ENCODE assay signal across 8 cellular contexts in genomic region chr1:62144238-62144831, GRCh38. TPM values are rescaled to one million over a fixed set of nuclear protein-coding genes. Genes with fewer than 3 reads are reported as not detected.
A peak's percentile ranks its signal among the peaks of the same experiment; 100 is the strongest.
DNase-seq lines count a peak whose midpoint lies in the region; ATAC-seq and TF ChIP-seq lines count a peak whose summit lies in the region.

No MANE protein-coding gene starts in this region.

- CTCF ChIA-PET in HEK293 (lab: Yijun Ruan, JAX), result interaction anchor here (0.5 to 6.1 kb wide), 27 partner anchors 10 to 1992 kb away, joined by 3 to 51 read pairs (median 3); no protein-coding TSS in a partner anchor

- TF ChIP-seq CTCF in HEK293 (tag by site-specific recombination; IDR thresholded peaks at IDR 0.05) (no peak), glutamatergic neuron (IDR thresholded peaks at IDR 0.05; ENCODE audit: partially characterized antibody, unreplicated experiment) (peak; percentile 84), smooth muscle cell (IDR thresholded peaks at IDR 0.05; ENCODE audit: borderline replicate concordance, insufficient read depth, poor library complexity, severe bottlenecking) (peak; percentile 73)

- H3K36me3 Mint-ChIP-seq in activated T-cell treated with anti-CD3 and anti-CD28 coated beads, Interleukin-2, amount 50 U/mL, for 72 hours (ENCODE audit: insufficient read depth in 2 of 2), result no peaks in the 10 kb centered on the region
- H3K36me3 Mint-ChIP-seq in glutamatergic neuron (ENCODE audit: unreplicated experiment), result no peaks in the 10 kb centered on the region

- ATAC-seq in activated T-cell treated with anti-CD3 and anti-CD28 coated beads, Interleukin-2, amount 50 U/mL, for 72 hours (replicated peaks in 1 of 2), result no peak
- ATAC-seq in GM19328 (IDR thresholded peaks at IDR 0.05; ENCODE audit: unreplicated experiment), result no peak

- H3K27ac ChIP-seq in HEK293 (ENCODE audit: extremely low read depth, low read depth, low read length), result no peak overlapping the region
- no peak overlapping the region for H3K27ac ChIP-seq in smooth muscle cell (ENCODE audit: low read depth)

- no peaks in the 10 kb centered on the region for H3K27me3 ChIP-seq in smooth muscle cell (ENCODE audit: low read depth)

- DNase-seq in NCI-H2081 (lab: John Stamatoyannopoulos, UW) (peak; percentile 23 to 25), NCI-H2081 treated with DMSO at 0.1 percent for 48 hours (lab: John Stamatoyannopoulos, UW) (no peak), NCI-H2227 treated with DMSO at 0.1 percent for 48 hours (lab: John Stamatoyannopoulos, UW) (peak; percentile 20), glutamatergic neuron (peak; percentile 55), smooth muscle cell (lab: John Stamatoyannopoulos, UW; ENCODE audit: unreplicated experiment) (no peak)
- DNase-seq in activated T-cell treated with anti-CD3 and anti-CD28 coated beads, Interleukin-2, amount 50 U/mL, for 72 hours, result peak; percentile 26 to 29

- no peaks in the 10 kb centered on the region for H3K4me1 Mint-ChIP-seq in activated T-cell treated with anti-CD3 and anti-CD28 coated beads, Interleukin-2, amount 50 U/mL, for 72 hours (ENCODE audit: low read depth)
- no peaks in the 10 kb centered on the region for H3K4me1 Mint-ChIP-seq in glutamatergic neuron (ENCODE audit: low read depth, unreplicated experiment)

- H3K36me3 ChIP-seq in HEK293 (ENCODE audit: control insufficient read depth in 2 of 2, insufficient read depth in 1 of 2, low read length in 2 of 2) (peaks cover 0 to 6% of the 10 kb centered on the region in 2 experiments; a peak in 2 of 3 replicates), smooth muscle cell (ENCODE audit: low read depth) (no peaks in the 10 kb centered on the region)

- H4K20me1 ChIP-seq in smooth muscle cell (ENCODE audit: low read depth), result no peaks in the 10 kb centered on the region

- H3K4me2 ChIP-seq in smooth muscle cell, result no peak overlapping the region

- H3K4me1 ChIP-seq in HEK293 (ENCODE audit: control insufficient read depth, insufficient read depth, low read length) (no peaks in the 10 kb centered on the region), smooth muscle cell (ENCODE audit: low read depth) (peaks cover 9% of the 10 kb centered on the region)

- no peaks in the 10 kb centered on the region for H3K27me3 Mint-ChIP-seq in activated T-cell treated with anti-CD3 and anti-CD28 coated beads, Interleukin-2, amount 50 U/mL, for 72 hours (ENCODE audit: low read depth)
- peaks cover 2% of the 10 kb centered on the region for H3K27me3 Mint-ChIP-seq in glutamatergic neuron (ENCODE audit: unreplicated experiment)

- no peak overlapping the region for H3K9ac ChIP-seq in smooth muscle cell (ENCODE audit: low read depth)

- H3K4me3 ChIP-seq in HEK293 (ENCODE audit: low read depth, low read length) (no peak overlapping the region), smooth muscle cell (no peak overlapping the region)

- no peak overlapping the region for H3K27ac Mint-ChIP-seq in activated T-cell treated with anti-CD3 and anti-CD28 coated beads, Interleukin-2, amount 50 U/mL, for 72 hours
- no peak overlapping the region for H3K27ac Mint-ChIP-seq in glutamatergic neuron (ENCODE audit: unreplicated experiment)

- H3K79me2 ChIP-seq in smooth muscle cell (ENCODE audit: low read depth), result no peaks in the 10 kb centered on the region

- H2AFZ ChIP-seq in smooth muscle cell (ENCODE audit: low read depth), result no peak overlapping the region

- POLR2A ChIA-PET in HEK293 (lab: Yijun Ruan, JAX), result no interaction called here

- no peaks in the 10 kb centered on the region for H3K9me3 Mint-ChIP-seq in activated T-cell treated with anti-CD3 and anti-CD28 coated beads, Interleukin-2, amount 50 U/mL, for 72 hours
- H3K9me3 Mint-ChIP-seq in glutamatergic neuron (ENCODE audit: unreplicated experiment), result no peaks in the 10 kb centered on the region

- no peaks in the 10 kb centered on the region for H3F3A ChIP-seq in smooth muscle cell (ENCODE audit: low read depth)

- H3K4me3 Mint-ChIP-seq in activated T-cell treated with anti-CD3 and anti-CD28 coated beads, Interleukin-2, amount 50 U/mL, for 72 hours, result no peak overlapping the region
- H3K4me3 Mint-ChIP-seq in glutamatergic neuron (ENCODE audit: unreplicated experiment), result no peak overlapping the region

- WGBS in smooth muscle cell (ENCODE audit: low lambda C conversion rate), result 5% methylated on average over 1 of the region's 1 CpG

- H3K9me3 ChIP-seq in HEK293 (ENCODE audit: control insufficient read depth, insufficient read depth, low read depth, low read length) (no peaks in the 10 kb centered on the region), smooth muscle cell (replicated peaks; ENCODE audit: low read depth) (no peaks in the 10 kb centered on the region)

TF ChIP-seq in HEK293, 187 proteins besides CTCF, POLR2A, EP300 and RAD21:
- TF ChIP-seq KLF1 (tag by site-specific recombination; IDR thresholded peaks at IDR 0.05), result no peak
- peak; percentile 33 for TF ChIP-seq ZNF654 (tag by site-specific recombination; IDR thresholded peaks at IDR 0.05; ENCODE audit: low read depth)
- no peak for TF ChIP-seq ZBTB1 (tag by site-specific recombination; IDR thresholded peaks at IDR 0.05)
- TF ChIP-seq ZSCAN5A (tag by site-specific recombination; IDR thresholded peaks at IDR 0.05), result no peak

RNA-seq across cellular contexts. Expression of gene L1TD1, which starts 50.3 kb away (rescaled TPM):
- total RNA-seq in activated T-cell treated with anti-CD3 and anti-CD28 coated beads, Interleukin-2, amount 50 U/mL, for 72 hours, result not detected
- total RNA-seq in glutamatergic neuron (ENCODE audit: unreplicated experiment), result 1.8 TPM
- 2.0 and 2.7 TPM in 2 replicates for total RNA-seq in smooth muscle cell
- polyA plus RNA-seq in smooth muscle cell, result 0.41 and 3.1 TPM in 2 replicates

Comparison
In these comparisons a context has a peak if more than half of its experiments do, and no peak if none do; other contexts are left out.
1. DNase-seq: peak in NCI-H2081 (2 of 2), NCI-H2227 treated with DMSO at 0.1 percent for 48 hours (single experiment), activated T-cell treated with anti-CD3 and anti-CD28 coated beads, Interleukin-2, amount 50 U/mL, for 72 hours (2 of 2) and glutamatergic neuron (single experiment); none in NCI-H2081 treated with DMSO at 0.1 percent for 48 hours (single experiment) and smooth muscle cell (single experiment).